1 cellular context compared by ENCODE assay signal in genomic region chr22:22195265-22196017, GRCh38.
TF ChIP-seq lines count a peak whose summit lies in the region.

No MANE protein-coding gene starts in this region.

TF ChIP-seq in K562, 482 proteins besides CTCF, POLR2A, EP300 and RAD21 (continued from another document and continues in another):
- TF ChIP-seq TEAD1 (CRISPR knock-in tag; IDR thresholded peaks at IDR 0.05) (peak; percentile 56 to 86; a peak in 3 of 4 replicates), ILK (tag; IDR thresholded peaks at IDR 0.05; ENCODE audit: borderline replicate concordance, low read depth) (no peak), NFRKB (IDR thresholded peaks at IDR 0.05; ENCODE audit: low read depth) (no peak), ZNF717 (CRISPR knock-in tag; IDR thresholded peaks at IDR 0.05) (no peak), NFE2L1 (tag; IDR thresholded peaks at IDR 0.05; ENCODE audit: borderline replicate concordance, low read depth) (no peak), ZNF512 (tag; IDR thresholded peaks at IDR 0.05) (no peak), ZFP36 (IDR thresholded peaks at IDR 0.05; ENCODE audit: low read depth, low read length, partially characterized antibody) (peak; percentile 97), SIRT6 (IDR thresholded peaks at IDR 0.05; ENCODE audit: low read depth, low read length) (no peak), ATF3 (IDR thresholded peaks at IDR 0.05) (no peak; the same call in 1 of the 2 replicates), ATF3 (CRISPR knock-in tag; conservative IDR thresholded peaks at IDR 0.05) (no peak; the same call in 1 of the 2 replicates), IFI16 (CRISPR knock-in tag; IDR thresholded peaks at IDR 0.05) (no peak), STAG1 (CRISPR knock-in tag; IDR thresholded peaks at IDR 0.05; ENCODE audit: borderline replicate concordance) (peak; percentile 70; the same call in 1 of the 2 replicates), SIN3A (IDR thresholded peaks at IDR 0.05; ENCODE audit: borderline replicate concordance in 2 of 2, control insufficient read depth in 1 of 2, low read depth in 2 of 2, low read length in 2 of 2) (peak in 1 of 2 experiments; percentile 53; a peak in 1 of 4 replicates), ZNF57 (CRISPR knock-in tag; IDR thresholded peaks at IDR 0.05) (no peak; the same call in 1 of the 2 replicates), POLR2H (tag; IDR thresholded peaks at IDR 0.05; ENCODE audit: low read depth) (no peak), ZBTB26 (CRISPR knock-in tag; IDR thresholded peaks at IDR 0.05) (peak; percentile 79; the same call in 1 of the 2 replicates), MTA3 (IDR thresholded peaks at IDR 0.05; ENCODE audit: borderline replicate concordance) (peak; percentile 89; the same call in 1 of the 2 replicates), FIP1L1 (IDR thresholded peaks at IDR 0.05; ENCODE audit: low read depth, low read length, poor library complexity, severe bottlenecking) (no peak), MED1 (CRISPR knock-in tag; IDR thresholded peaks at IDR 0.05; ENCODE audit: borderline replicate concordance) (no peak), ZNF311 (CRISPR knock-in tag; IDR thresholded peaks at IDR 0.05) (no peak), CHD2 (IDR thresholded peaks at IDR 0.05; ENCODE audit: low read depth, low read length) (0 out of 2 replicates have a peak, but pooled peaks have one; percentile 22), IRF2 (CRISPR knock-in tag; IDR thresholded peaks at IDR 0.05) (peak; percentile 90), USF1 (CRISPR knock-in tag; IDR thresholded peaks at IDR 0.05) (peak; percentile 28), CBX8 (IDR thresholded peaks at IDR 0.05; ENCODE audit: borderline replicate concordance, extremely low read depth, low read depth, low read length, poor library complexity, severe bottlenecking) (no peak), ESRRA (IDR thresholded peaks at IDR 0.05; ENCODE audit: borderline replicate concordance, low read depth) (peak; percentile 98), SRSF9 (IDR thresholded peaks at IDR 0.05; ENCODE audit: borderline replicate concordance, low read depth, low read length) (no peak), ARHGAP35 (IDR thresholded peaks at IDR 0.05; ENCODE audit: partially characterized antibody) (peak; percentile 75), SMARCA5 (IDR thresholded peaks at IDR 0.05) (peak; percentile 98), ZNF263 (CRISPR knock-in tag; IDR thresholded peaks at IDR 0.05; ENCODE audit: borderline replicate concordance) (peak; percentile 81), EWSR1 (IDR thresholded peaks at IDR 0.05; ENCODE audit: borderline replicate concordance, low read depth, partially characterized antibody) (no peak), FOXM1 (IDR thresholded peaks at IDR 0.05; ENCODE audit: low read depth) (0 out of 2 replicates have a peak, but pooled peaks have one; percentile 48), FOXM1 (CRISPR knock-in tag; IDR thresholded peaks at IDR 0.05; ENCODE audit: low read depth) (no peak), NCOR1 (IDR thresholded peaks at IDR 0.05) (no peak), FOXA1 (IDR thresholded peaks at IDR 0.05; ENCODE audit: borderline replicate concordance) (no peak), SETDB1 (IDR thresholded peaks at IDR 0.05; ENCODE audit: low read length) (no peak), EHMT2 (IDR thresholded peaks at IDR 0.05) (0 out of 2 replicates have a peak, but pooled peaks have one; percentile 39), ZNF507 (tag; conservative IDR thresholded peaks at IDR 0.05) (no peak), RBM22 (IDR thresholded peaks at IDR 0.05; ENCODE audit: low read depth, low read length, poor library complexity, severe bottlenecking) (no peak), PTTG1 (tag; IDR thresholded peaks at IDR 0.05; ENCODE audit: low read depth) (no peak), UBTF (IDR thresholded peaks at IDR 0.05; ENCODE audit: borderline replicate concordance in 1 of 2, low read depth in 2 of 2, low read length in 2 of 2) (peak in 1 of 2 experiments; percentile 44; a peak in 1 of 4 replicates), CSDE1 (IDR thresholded peaks at IDR 0.05) (no peak), HDGF (IDR thresholded peaks at IDR 0.05) (no peak), MTA2 (IDR thresholded peaks at IDR 0.05; ENCODE audit: low read depth) (peak; percentile 76), HCFC1 (IDR thresholded peaks at IDR 0.05; ENCODE audit: low read depth, low read length) (peak; percentile 59; the same call in 1 of the 2 replicates), HES1 (IDR thresholded peaks at IDR 0.05; ENCODE audit: low read depth) (no peak; the same call in 1 of the 2 replicates), PYGO2 (tag; IDR thresholded peaks at IDR 0.05) (no peak), ZNF239 (CRISPR knock-in tag; IDR thresholded peaks at IDR 0.05) (0 out of 2 replicates have a peak, but pooled peaks have one; percentile 30), ZNF384 (IDR thresholded peaks at IDR 0.05; ENCODE audit: low read depth, low read length) (peak; percentile 64), PHF8 (IDR thresholded peaks at IDR 0.05; ENCODE audit: borderline replicate concordance, low read length) (no peak; the same call in 1 of the 2 replicates), RHOXF2B (CRISPR knock-in tag; conservative IDR thresholded peaks at IDR 0.05) (peak; percentile 90; the same call in 1 of the 2 replicates), GTF2B (IDR thresholded peaks at IDR 0.05; ENCODE audit: extremely low read depth, insufficient read length) (no peak), ZBTB40 (IDR thresholded peaks at IDR 0.05) (no peak), ZBTB40 (CRISPR knock-in tag; IDR thresholded peaks at IDR 0.05) (no peak; the same call in 1 of the 2 replicates), SMC3 (conservative IDR thresholded peaks at IDR 0.05; ENCODE audit: insufficient read depth, low read depth, low read length) (peak; percentile 100)
